ENCODE assay signal across 1 cellular context in the genomic region with DNA sequence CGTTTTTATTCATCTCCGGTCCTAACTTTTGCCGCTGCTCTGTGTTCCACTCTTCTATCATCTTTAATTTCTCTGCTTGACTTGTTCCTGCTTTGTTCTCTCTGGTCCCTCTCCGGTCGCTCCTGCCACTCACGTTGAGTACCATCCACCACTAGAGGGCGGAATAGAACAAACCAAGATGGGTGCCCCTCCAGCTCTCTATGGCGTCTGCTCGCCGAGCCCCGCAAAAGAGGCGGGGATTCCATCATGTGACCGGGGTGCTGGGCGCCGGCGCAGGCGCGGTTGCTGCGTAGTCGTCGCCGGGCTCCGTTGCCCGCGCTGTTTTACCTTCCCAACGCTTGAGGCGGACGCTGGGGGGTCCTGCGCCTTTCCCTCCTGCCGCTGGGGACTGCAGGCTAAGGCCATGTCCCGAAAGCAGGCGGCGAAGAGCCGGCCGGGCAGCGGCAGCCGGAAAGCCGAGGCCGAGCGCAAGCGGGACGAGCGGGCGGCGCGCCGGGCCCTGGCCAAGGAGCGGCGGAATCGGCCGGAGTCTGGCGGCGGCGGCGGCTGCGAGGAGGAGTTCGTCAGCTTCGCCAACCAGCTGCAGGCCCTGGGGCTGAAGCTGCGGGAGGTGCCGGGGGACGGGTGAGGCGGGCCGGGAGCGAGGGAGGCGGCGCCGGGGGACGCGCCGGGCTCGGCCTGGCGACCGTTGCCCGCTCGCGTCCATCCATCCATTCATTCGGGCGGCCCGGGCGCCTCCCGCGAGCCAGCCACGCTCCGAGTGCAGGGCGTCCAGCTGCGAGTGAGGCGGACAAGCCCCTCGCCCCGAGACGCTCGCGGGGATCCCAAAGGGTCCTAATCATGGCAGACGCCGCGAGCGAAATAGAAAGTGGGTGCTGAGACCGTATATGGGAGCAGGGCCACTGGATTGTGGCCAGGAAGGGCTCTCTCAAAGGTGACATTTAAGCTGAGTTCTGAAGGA.
TF ChIP-seq lines count a peak whose summit lies in the region.

A gene with protein sequence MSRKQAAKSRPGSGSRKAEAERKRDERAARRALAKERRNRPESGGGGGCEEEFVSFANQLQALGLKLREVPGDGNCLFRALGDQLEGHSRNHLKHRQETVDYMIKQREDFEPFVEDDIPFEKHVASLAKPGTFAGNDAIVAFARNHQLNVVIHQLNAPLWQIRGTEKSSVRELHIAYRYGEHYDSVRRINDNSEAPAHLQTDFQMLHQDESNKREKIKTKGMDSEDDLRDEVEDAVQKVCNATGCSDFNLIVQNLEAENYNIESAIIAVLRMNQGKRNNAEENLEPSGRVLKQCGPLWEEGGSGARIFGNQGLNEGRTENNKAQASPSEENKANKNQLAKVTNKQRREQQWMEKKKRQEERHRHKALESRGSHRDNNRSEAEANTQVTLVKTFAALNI (plus strand): TSS at position 285 of the 961 bp plus-strand sequence. CDS start 119 bp downstream, at position 404.

TF ChIP-seq in HepG2, 621 proteins besides CTCF, POLR2A, EP300 and RAD21 (continued from another document and continues in another):
- TF ChIP-seq ONECUT2 (CRISPR knock-in tag; IDR thresholded peaks at IDR 0.05) (no peak), ZKSCAN1 (IDR thresholded peaks at IDR 0.05; ENCODE audit: low read length) (no peak), ZNF569 (CRISPR knock-in tag; IDR thresholded peaks at IDR 0.05; ENCODE audit: borderline replicate concordance) (no peak), NFE2 (CRISPR knock-in tag; IDR thresholded peaks at IDR 0.05) (no peak), ZMYM2 (CRISPR knock-in tag; IDR thresholded peaks at IDR 0.05) (no peak), NAIF1 (CRISPR knock-in tag; IDR thresholded peaks at IDR 0.05; ENCODE audit: borderline replicate concordance) (peak; percentile 98), TSC22D2 (CRISPR knock-in tag; IDR thresholded peaks at IDR 0.05; ENCODE audit: borderline replicate concordance) (no peak), NFYB (CRISPR knock-in tag; IDR thresholded peaks at IDR 0.05) (peak; percentile 38; the same call in 1 of the 2 replicates), CHD2 (IDR thresholded peaks at IDR 0.05; ENCODE audit: low read depth, low read length) (no peak), IRX3 (CRISPR knock-in tag; IDR thresholded peaks at IDR 0.05; ENCODE audit: borderline replicate concordance, low read depth) (no peak), REXO4 (CRISPR knock-in tag; IDR thresholded peaks at IDR 0.05; ENCODE audit: borderline replicate concordance) (no peak), BRD4 (CRISPR knock-in tag; IDR thresholded peaks at IDR 0.05) (no peak), ZNF570 (CRISPR knock-in tag; IDR thresholded peaks at IDR 0.05; ENCODE audit: borderline replicate concordance) (no peak), ETV6 (CRISPR knock-in tag; conservative IDR thresholded peaks at IDR 0.05) (peak; percentile 31; the same call in 1 of the 2 replicates), AKAP8 (CRISPR knock-in tag; IDR thresholded peaks at IDR 0.05) (peak; percentile 67; the same call in 1 of the 2 replicates), BHLHE40 (IDR thresholded peaks at IDR 0.05; ENCODE audit: low read length) (no peak), KLF12 (CRISPR knock-in tag; IDR thresholded peaks at IDR 0.05; ENCODE audit: borderline replicate concordance) (no peak), ZNF510 (CRISPR knock-in tag; IDR thresholded peaks at IDR 0.05; ENCODE audit: low read depth) (no peak), ZNF781 (CRISPR knock-in tag; IDR thresholded peaks at IDR 0.05; ENCODE audit: borderline replicate concordance, not compliant biosample characterization) (no peak), HIVEP1 (CRISPR knock-in tag; IDR thresholded peaks at IDR 0.05) (0 out of 2 replicates have a peak, but pooled peaks have one; percentile 14), ZNF816 (CRISPR knock-in tag; IDR thresholded peaks at IDR 0.05; ENCODE audit: borderline replicate concordance) (no peak), PHF5A (CRISPR knock-in tag; IDR thresholded peaks at IDR 0.05; ENCODE audit: low read depth, unreplicated experiment) (no peak), TCF12 (IDR thresholded peaks at IDR 0.05) (no peak), TCF12 (CRISPR knock-in tag; IDR thresholded peaks at IDR 0.05) (peak; percentile 65; the same call in 1 of the 2 replicates), SCMH1 (CRISPR knock-in tag; IDR thresholded peaks at IDR 0.05; ENCODE audit: borderline replicate concordance) (no peak), ELF1 (CRISPR knock-in tag; IDR thresholded peaks at IDR 0.05) (no peak), ZNF264 (CRISPR knock-in tag; IDR thresholded peaks at IDR 0.05) (peak; percentile 12; the same call in 1 of the 2 replicates), ZFP36L1 (CRISPR knock-in tag; IDR thresholded peaks at IDR 0.05) (no peak), PCBP1 (IDR thresholded peaks at IDR 0.05; ENCODE audit: borderline replicate concordance, low read depth, low read length) (no peak), RBFOX2 (IDR thresholded peaks at IDR 0.05; ENCODE audit: low read depth, low read length) (peak; percentile 90), ZNF205 (CRISPR knock-in tag; IDR thresholded peaks at IDR 0.05) (peak; percentile 31; the same call in 1 of the 2 replicates), SOX13 (IDR thresholded peaks at IDR 0.05) (no peak), SOX13 (CRISPR knock-in tag; conservative IDR thresholded peaks at IDR 0.05 in 1 of 2, IDR thresholded peaks at IDR 0.05 in 1 of 2) (peak in 1 of 2 experiments; percentile 21; a peak in 1 of 4 replicates), POLR2G (IDR thresholded peaks at IDR 0.05; ENCODE audit: low read depth, low read length) (peak; percentile 89), ZNF350 (CRISPR knock-in tag; IDR thresholded peaks at IDR 0.05; ENCODE audit: borderline replicate concordance, low read depth) (peak; percentile 49; the same call in 1 of the 2 replicates), TBX3 (IDR thresholded peaks at IDR 0.05; ENCODE audit: borderline replicate concordance) (no peak)
- TF ChIP-seq, protein P1, sequence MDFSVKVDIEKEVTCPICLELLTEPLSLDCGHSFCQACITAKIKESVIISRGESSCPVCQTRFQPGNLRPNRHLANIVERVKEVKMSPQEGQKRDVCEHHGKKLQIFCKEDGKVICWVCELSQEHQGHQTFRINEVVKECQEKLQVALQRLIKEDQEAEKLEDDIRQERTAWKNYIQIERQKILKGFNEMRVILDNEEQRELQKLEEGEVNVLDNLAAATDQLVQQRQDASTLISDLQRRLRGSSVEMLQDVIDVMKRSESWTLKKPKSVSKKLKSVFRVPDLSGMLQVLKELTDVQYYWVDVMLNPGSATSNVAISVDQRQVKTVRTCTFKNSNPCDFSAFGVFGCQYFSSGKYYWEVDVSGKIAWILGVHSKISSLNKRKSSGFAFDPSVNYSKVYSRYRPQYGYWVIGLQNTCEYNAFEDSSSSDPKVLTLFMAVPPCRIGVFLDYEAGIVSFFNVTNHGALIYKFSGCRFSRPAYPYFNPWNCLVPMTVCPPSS (IDR thresholded peaks at IDR 0.05), result no peak
- TF ChIP-seq, protein P2, sequence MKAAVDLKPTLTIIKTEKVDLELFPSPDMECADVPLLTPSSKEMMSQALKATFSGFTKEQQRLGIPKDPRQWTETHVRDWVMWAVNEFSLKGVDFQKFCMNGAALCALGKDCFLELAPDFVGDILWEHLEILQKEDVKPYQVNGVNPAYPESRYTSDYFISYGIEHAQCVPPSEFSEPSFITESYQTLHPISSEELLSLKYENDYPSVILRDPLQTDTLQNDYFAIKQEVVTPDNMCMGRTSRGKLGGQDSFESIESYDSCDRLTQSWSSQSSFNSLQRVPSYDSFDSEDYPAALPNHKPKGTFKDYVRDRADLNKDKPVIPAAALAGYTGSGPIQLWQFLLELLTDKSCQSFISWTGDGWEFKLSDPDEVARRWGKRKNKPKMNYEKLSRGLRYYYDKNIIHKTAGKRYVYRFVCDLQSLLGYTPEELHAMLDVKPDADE (CRISPR knock-in tag; IDR thresholded peaks at IDR 0.05), result no peak
- TF ChIP-seq, protein P3, sequence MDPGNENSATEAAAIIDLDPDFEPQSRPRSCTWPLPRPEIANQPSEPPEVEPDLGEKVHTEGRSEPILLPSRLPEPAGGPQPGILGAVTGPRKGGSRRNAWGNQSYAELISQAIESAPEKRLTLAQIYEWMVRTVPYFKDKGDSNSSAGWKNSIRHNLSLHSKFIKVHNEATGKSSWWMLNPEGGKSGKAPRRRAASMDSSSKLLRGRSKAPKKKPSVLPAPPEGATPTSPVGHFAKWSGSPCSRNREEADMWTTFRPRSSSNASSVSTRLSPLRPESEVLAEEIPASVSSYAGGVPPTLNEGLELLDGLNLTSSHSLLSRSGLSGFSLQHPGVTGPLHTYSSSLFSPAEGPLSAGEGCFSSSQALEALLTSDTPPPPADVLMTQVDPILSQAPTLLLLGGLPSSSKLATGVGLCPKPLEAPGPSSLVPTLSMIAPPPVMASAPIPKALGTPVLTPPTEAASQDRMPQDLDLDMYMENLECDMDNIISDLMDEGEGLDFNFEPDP (CRISPR knock-in tag; conservative IDR thresholded peaks at IDR 0.05), result peak; percentile 99; the same call in 1 of the 2 replicates
- TF ChIP-seq, protein P4, sequence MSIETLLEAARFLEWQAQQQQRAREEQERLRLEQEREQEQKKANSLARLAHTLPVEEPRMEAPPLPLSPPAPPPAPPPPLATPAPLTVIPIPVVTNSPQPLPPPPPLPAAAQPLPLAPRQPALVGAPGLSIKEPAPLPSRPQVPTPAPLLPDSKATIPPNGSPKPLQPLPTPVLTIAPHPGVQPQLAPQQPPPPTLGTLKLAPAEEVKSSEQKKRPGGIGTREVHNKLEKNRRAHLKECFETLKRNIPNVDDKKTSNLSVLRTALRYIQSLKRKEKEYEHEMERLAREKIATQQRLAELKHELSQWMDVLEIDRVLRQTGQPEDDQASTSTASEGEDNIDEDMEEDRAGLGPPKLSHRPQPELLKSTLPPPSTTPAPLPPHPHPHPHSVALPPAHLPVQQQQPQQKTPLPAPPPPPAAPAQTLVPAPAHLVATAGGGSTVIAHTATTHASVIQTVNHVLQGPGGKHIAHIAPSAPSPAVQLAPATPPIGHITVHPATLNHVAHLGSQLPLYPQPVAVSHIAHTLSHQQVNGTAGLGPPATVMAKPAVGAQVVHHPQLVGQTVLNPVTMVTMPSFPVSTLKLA (IDR thresholded peaks at IDR 0.05), result no peak
- TF ChIP-seq, protein P5, sequence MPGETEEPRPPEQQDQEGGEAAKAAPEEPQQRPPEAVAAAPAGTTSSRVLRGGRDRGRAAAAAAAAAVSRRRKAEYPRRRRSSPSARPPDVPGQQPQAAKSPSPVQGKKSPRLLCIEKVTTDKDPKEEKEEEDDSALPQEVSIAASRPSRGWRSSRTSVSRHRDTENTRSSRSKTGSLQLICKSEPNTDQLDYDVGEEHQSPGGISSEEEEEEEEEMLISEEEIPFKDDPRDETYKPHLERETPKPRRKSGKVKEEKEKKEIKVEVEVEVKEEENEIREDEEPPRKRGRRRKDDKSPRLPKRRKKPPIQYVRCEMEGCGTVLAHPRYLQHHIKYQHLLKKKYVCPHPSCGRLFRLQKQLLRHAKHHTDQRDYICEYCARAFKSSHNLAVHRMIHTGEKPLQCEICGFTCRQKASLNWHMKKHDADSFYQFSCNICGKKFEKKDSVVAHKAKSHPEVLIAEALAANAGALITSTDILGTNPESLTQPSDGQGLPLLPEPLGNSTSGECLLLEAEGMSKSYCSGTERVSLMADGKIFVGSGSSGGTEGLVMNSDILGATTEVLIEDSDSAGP (CRISPR knock-in tag; IDR thresholded peaks at IDR 0.05; ENCODE audit: borderline replicate concordance), result peak; percentile 68; the same call in 1 of the 2 replicates
- TF ChIP-seq, protein P6, sequence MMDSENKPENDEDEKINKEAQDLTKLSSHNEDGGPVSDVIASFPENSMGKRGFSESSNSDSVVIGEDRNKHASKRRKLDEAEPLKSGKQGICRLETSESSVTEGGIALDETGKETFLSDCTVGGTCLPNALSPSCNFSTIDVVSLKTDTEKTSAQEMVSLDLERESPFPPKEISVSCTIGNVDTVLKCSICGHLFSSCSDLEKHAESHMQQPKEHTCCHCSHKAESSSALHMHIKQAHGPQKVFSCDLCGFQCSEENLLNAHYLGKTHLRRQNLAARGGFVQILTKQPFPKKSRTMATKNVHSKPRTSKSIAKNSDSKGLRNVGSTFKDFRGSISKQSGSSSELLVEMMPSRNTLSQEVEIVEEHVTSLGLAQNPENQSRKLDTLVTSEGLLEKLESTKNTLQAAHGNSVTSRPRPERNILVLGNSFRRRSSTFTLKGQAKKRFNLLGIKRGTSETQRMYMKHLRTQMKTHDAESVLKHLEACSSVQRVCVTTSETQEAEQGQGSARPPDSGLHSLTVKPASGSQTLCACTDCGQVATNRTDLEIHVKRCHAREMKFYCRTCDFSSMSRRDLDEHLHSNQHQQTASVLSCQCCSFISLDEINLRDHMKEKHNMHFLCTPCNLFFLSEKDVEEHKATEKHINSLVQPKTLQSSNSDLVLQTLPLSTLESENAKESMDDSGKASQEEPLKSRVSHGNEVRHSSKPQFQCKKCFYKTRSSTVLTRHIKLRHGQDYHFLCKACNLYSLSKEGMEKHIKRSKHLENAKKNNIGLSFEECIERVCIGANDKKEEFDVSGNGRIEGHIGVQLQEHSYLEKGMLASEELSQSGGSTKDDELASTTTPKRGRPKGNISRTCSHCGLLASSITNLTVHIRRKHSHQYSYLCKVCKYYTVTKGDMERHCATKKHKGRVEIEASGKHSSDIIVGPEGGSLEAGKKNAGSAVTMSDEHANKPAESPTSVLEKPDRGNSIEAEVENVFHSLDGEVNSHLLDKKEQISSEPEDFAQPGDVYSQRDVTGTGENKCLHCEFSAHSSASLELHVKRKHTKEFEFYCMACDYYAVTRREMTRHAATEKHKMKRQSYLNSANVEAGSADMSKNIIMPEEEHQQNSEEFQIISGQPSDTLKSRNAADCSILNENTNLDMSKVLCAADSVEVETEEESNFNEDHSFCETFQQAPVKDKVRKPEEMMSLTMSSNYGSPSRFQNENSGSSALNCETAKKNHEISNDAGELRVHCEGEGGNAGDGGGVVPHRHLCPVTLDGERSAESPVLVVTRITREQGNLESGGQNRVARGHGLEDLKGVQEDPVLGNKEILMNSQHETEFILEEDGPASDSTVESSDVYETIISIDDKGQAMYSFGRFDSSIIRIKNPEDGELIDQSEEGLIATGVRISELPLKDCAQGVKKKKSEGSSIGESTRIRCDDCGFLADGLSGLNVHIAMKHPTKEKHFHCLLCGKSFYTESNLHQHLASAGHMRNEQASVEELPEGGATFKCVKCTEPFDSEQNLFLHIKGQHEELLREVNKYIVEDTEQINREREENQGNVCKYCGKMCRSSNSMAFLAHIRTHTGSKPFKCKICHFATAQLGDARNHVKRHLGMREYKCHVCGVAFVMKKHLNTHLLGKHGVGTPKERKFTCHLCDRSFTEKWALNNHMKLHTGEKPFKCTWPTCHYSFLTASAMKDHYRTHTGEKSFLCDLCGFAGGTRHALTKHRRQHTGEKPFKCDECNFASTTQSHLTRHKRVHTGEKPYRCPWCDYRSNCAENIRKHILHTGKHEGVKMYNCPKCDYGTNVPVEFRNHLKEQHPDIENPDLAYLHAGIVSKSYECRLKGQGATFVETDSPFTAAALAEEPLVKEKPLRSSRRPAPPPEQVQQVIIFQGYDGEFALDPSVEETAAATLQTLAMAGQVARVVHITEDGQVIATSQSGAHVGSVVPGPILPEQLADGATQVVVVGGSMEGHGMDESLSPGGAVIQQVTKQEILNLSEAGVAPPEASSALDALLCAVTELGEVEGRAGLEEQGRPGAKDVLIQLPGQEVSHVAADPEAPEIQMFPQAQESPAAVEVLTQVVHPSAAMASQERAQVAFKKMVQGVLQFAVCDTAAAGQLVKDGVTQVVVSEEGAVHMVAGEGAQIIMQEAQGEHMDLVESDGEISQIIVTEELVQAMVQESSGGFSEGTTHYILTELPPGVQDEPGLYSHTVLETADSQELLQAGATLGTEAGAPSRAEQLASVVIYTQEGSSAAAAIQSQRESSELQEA (CRISPR knock-in tag; IDR thresholded peaks at IDR 0.05; ENCODE audit: not compliant biosample characterization), result peak; percentile 34
- TF ChIP-seq, protein P7, sequence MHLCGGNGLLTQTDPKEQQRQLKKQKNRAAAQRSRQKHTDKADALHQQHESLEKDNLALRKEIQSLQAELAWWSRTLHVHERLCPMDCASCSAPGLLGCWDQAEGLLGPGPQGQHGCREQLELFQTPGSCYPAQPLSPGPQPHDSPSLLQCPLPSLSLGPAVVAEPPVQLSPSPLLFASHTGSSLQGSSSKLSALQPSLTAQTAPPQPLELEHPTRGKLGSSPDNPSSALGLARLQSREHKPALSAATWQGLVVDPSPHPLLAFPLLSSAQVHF (CRISPR knock-in tag; IDR thresholded peaks at IDR 0.05), result no peak
